In the genomic region with DNA sequence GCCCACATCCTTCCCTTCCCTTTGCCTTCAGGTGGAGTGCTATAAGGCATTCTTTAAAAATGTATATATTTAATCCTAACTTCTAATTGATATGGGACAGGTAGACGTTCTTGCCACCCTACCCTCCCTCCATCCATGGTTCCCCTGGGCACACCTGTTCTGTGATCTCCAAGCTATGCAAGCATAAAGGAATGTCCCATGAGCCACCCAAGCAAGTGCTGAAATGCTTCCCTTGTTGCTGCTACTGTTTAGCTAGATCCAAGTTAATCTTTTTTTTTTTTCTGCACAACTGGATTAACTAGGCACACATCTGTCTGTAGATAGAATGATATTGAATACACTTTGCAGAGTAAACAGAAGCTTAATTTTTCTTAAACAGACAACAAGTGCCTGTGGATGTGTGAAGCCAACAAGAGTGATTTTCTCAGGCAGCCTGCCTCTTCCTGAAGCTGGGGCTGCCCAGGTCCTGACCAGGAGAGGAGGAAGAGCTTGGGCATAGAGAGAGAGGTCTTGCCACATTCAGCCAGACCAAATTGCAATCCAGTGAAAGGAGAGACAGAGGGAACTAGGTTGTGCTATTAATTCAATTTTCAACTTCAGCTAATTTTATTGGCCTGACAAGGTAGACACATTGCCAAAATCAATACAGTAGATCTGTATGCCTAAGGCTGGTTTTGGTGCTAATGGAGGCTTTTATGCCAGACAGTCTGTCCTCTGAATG, we compare ENCODE assay signal across 18 cellular contexts. TPM values are rescaled to one million over a fixed set of nuclear protein-coding genes. Genes with fewer than 3 reads are reported as not detected.
DNase-seq lines count a peak whose midpoint lies in the region; ATAC-seq, FAIRE-seq and TF ChIP-seq lines count a peak whose summit lies in the region.
"Had no signal": no experiment of that assay in that cellular context is flagged by ENCODE, and none has a peak within 500 bp of the region (broad histone marks: within the 10 kb centered on the region; RNA-seq: fewer than 3 reads in every experiment).

No MANE protein-coding gene starts in this region.

- H3K27me3 ChIP-seq in body of pancreas (no peaks in the 10 kb centered on the region), pancreas (no peaks in the 10 kb centered on the region), WERI-Rb-1 (ENCODE audit: insufficient read depth, low read depth, severe bottlenecking) (no peaks in the 10 kb centered on the region)
- H3K27me3 ChIP-seq: SJCRH30 had no signal

- intact Hi-C loops in body of pancreas (cut with DNase I) (no loop called here), pancreas (cut with DNase I) (no loop called here)

- FAIRE-seq in pancreas (lab: Jason Lieb, UNC), result no peak

- no peak overlapping the region for H3K4me3 ChIP-seq in body of pancreas
- H3K4me3 ChIP-seq in pancreas, result no peak overlapping the region
- no peak overlapping the region for H3K4me3 ChIP-seq in WERI-Rb-1 (ENCODE audit: low read depth, low read length)
- H3K4me3 ChIP-seq: PC-9, SJCRH30 had no signal

- TF ChIP-seq CTCF in body of pancreas (IDR thresholded peaks at IDR 0.05) (no peak), pancreas (IDR thresholded peaks at IDR 0.05) (no peak), WERI-Rb-1 (IDR thresholded peaks at IDR 0.05; ENCODE audit: low read depth, low read length) (no peak)

- H3K36me3 ChIP-seq in body of pancreas (replicated peaks in 1 of 2; ENCODE audit: insufficient read depth in 1 of 2, low read depth in 2 of 2), result no peaks in the 10 kb centered on the region
- no peaks in the 10 kb centered on the region for H3K36me3 ChIP-seq in pancreas
- H3K36me3 ChIP-seq in WERI-Rb-1, result no peaks in the 10 kb centered on the region
- H3K36me3 ChIP-seq: SJCRH30 had no signal

- no peak for TF ChIP-seq POLR2A in body of pancreas (IDR thresholded peaks at IDR 0.05)

- 56 to 63% methylated on average over 1 of the region's 1 CpG for WGBS in body of pancreas, 2 donors
- WGBS in pancreas, 2 donors, result 67 to 68% methylated on average over 1 of the region's 1 CpG

- DNase-seq in SKM-1 treated with dmso at 0.1 percent for 144 hours (lab: John Stamatoyannopoulos, UW; ENCODE audit: unreplicated experiment), result peak; percentile 23
- no peak for DNase-seq in SKM-1 (lab: John Stamatoyannopoulos, UW; ENCODE audit: unreplicated experiment)
- DNase-seq in NCI-H1092 treated with DMSO at 0.1 percent for 48 hours (lab: John Stamatoyannopoulos, UW), result peak; percentile 70
- DNase-seq in body of pancreas, result peak in 3 of 4 donors; percentile 10 to 17 (median 10)
- no peak for DNase-seq in pancreas
- no peak for DNase-seq in WERI-Rb-1
- DNase-seq in nucleus accumbens (lab: John Stamatoyannopoulos, UW), result no peak
- no peak for DNase-seq in GM19238 (ENCODE audit: insufficient read length, low spot score)
- DNase-seq: ACHN, AML-193, COR-L47, DMS153, H9, NCI-H1417 treated with DMSO at 0.1 percent for 48 hours, NCI-H2227 treated with DMSO at 0.1 percent for 48 hours, NCI-H526 treated with DMSO at 0.1 percent for 48 hours, PC-9, SJCRH30 had no signal

- ATAC-seq in body of pancreas (peak; percentile 66), pancreas (peak; percentile 50 to 86 (median 74))

- peaks cover 11% of the 10 kb centered on the region for H3K4me1 ChIP-seq in body of pancreas
- H3K4me1 ChIP-seq in pancreas, result peaks cover 4 to 13% (median 10%) of the 10 kb centered on the region in 3 donors
- H3K4me1 ChIP-seq: SJCRH30 had no signal

- H3K27ac ChIP-seq in body of pancreas, result peak overlapping the region in 3 of 4 donors; percentile 32 to 53 (median 46)
- H3K27ac ChIP-seq in pancreas, result peak overlapping the region in 2 of 4 donors; percentile 4 to 6
- H3K27ac ChIP-seq in WERI-Rb-1, result no peak overlapping the region
- H3K27ac ChIP-seq: PC-9, SJCRH30 had no signal

- no peaks in the 10 kb centered on the region for H3K9me3 ChIP-seq in body of pancreas
- no peaks in the 10 kb centered on the region for H3K9me3 ChIP-seq in pancreas
- no peaks in the 10 kb centered on the region for H3K9me3 ChIP-seq in WERI-Rb-1 (ENCODE audit: severe bottlenecking)
- H3K9me3 ChIP-seq: SJCRH30 had no signal

RNA-seq across cellular contexts. Expression of gene ATP1B1, which starts 28.2 kb away (rescaled TPM):
- total RNA-seq in body of pancreas (100 to 1,000 TPM; 116 to 138 TPM), pancreas (100 to 1,000 TPM in 5 of 6 donors, 10 to 100 TPM in 1; 95.0 to 213 (median 192) TPM)
- polyA plus RNA-seq in pancreas, result 100 to 1,000 TPM in 1 of 2 donors, 10 to 100 TPM in 1; 93.4 to 141 TPM

Comparison
In these comparisons a context has a peak if more than half of its experiments do, and no peak if none do; other contexts are left out.
1. DNase-seq: peak in SKM-1 treated with dmso at 0.1 percent for 144 hours (single experiment), NCI-H1092 treated with DMSO at 0.1 percent for 48 hours (single experiment) and body of pancreas (3 of 4); none in SKM-1 (single experiment), pancreas (0 of 6), WERI-Rb-1 (single experiment), nucleus accumbens (0 of 56) and GM19238 (single experiment).